1 cellular context compared by ENCODE assay signal in the genomic region with DNA sequence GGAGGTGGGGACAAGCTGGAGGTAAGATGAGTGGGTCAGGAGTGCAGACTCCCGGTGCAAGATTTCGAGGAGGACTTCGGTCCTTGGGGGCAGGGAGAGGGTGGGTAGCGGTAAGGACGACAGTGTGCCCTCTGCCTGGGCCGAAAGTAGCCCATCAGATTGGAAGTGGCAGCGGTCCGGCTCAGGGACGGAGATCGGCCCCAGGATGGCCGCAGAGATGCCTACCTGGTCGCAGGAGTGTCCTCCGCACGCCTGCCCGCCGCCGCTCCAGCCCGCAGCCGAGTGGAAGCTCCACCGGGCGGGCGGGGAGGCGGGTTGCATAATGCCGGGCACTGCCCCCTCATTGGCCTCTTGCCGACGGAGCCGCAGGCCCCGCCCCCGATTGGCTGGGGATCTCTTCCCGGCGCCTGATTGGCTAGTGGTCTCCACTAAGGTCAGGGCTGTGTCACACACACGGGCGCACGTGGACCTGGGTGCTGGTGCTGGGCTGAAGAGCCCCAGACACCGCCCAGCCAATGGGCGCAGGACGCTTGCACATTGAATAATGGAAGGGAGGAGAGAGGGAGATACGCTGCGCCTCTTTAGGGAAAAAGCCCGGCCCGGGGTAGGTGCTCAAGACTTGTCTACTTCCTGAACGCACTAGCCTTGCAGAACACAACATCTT.
A peak's percentile ranks its signal among the peaks of the same experiment; 100 is the strongest.
TF ChIP-seq lines count a peak whose summit lies in the region.

A gene with protein sequence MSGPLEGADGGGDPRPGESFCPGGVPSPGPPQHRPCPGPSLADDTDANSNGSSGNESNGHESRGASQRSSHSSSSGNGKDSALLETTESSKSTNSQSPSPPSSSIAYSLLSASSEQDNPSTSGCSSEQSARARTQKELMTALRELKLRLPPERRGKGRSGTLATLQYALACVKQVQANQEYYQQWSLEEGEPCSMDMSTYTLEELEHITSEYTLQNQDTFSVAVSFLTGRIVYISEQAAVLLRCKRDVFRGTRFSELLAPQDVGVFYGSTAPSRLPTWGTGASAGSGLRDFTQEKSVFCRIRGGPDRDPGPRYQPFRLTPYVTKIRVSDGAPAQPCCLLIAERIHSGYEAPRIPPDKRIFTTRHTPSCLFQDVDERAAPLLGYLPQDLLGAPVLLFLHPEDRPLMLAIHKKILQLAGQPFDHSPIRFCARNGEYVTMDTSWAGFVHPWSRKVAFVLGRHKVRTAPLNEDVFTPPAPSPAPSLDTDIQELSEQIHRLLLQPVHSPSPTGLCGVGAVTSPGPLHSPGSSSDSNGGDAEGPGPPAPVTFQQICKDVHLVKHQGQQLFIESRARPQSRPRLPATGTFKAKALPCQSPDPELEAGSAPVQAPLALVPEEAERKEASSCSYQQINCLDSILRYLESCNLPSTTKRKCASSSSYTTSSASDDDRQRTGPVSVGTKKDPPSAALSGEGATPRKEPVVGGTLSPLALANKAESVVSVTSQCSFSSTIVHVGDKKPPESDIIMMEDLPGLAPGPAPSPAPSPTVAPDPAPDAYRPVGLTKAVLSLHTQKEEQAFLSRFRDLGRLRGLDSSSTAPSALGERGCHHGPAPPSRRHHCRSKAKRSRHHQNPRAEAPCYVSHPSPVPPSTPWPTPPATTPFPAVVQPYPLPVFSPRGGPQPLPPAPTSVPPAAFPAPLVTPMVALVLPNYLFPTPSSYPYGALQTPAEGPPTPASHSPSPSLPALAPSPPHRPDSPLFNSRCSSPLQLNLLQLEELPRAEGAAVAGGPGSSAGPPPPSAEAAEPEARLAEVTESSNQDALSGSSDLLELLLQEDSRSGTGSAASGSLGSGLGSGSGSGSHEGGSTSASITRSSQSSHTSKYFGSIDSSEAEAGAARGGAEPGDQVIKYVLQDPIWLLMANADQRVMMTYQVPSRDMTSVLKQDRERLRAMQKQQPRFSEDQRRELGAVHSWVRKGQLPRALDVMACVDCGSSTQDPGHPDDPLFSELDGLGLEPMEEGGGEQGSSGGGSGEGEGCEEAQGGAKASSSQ (N-terminal part only) (minus strand): TSS at position 293 of the 664 bp plus-strand sequence. CDS start 1,698 bp downstream, outside the sequence.

TF ChIP-seq in HepG2, 621 proteins besides CTCF, POLR2A, EP300 and RAD21 (continues in another document):
- TF ChIP-seq NFRKB (IDR thresholded peaks at IDR 0.05) (no peak), ZNF547 (CRISPR knock-in tag; IDR thresholded peaks at IDR 0.05) (no peak), HNRNPL (IDR thresholded peaks at IDR 0.05; ENCODE audit: low read depth, low read length) (0 out of 2 replicates have a peak, but pooled peaks have one; percentile 54), ZNF761 (CRISPR knock-in tag; conservative IDR thresholded peaks at IDR 0.05) (no peak), PRMT3 (CRISPR knock-in tag; IDR thresholded peaks at IDR 0.05; ENCODE audit: borderline replicate concordance, low read depth) (no peak), ARHGAP35 (CRISPR knock-in tag; IDR thresholded peaks at IDR 0.05; ENCODE audit: borderline replicate concordance) (no peak), TAF1 (CRISPR knock-in tag; IDR thresholded peaks at IDR 0.05) (peak; percentile 74), ZNF382 (CRISPR knock-in tag; IDR thresholded peaks at IDR 0.05; ENCODE audit: borderline replicate concordance) (no peak), NRL (CRISPR knock-in tag; IDR thresholded peaks at IDR 0.05; ENCODE audit: borderline replicate concordance) (no peak), ZNF501 (CRISPR knock-in tag; IDR thresholded peaks at IDR 0.05) (no peak), SMAD1 (CRISPR knock-in tag; IDR thresholded peaks at IDR 0.05; ENCODE audit: borderline replicate concordance, low read depth) (no peak), ZNF563 (CRISPR knock-in tag; IDR thresholded peaks at IDR 0.05) (0 out of 2 replicates have a peak, but pooled peaks have one; percentile 29), ZBTB7A (CRISPR knock-in tag; IDR thresholded peaks at IDR 0.05) (no peak), ZC3H13 (CRISPR knock-in tag; IDR thresholded peaks at IDR 0.05) (no peak), NR2F6 (IDR thresholded peaks at IDR 0.05) (peak; percentile 65; the same call in 1 of the 2 replicates), NR2F6 (CRISPR knock-in tag; IDR thresholded peaks at IDR 0.05) (peak; percentile 82), ZNF557 (CRISPR knock-in tag; IDR thresholded peaks at IDR 0.05) (no peak), MAFF (IDR thresholded peaks at IDR 0.05; ENCODE audit: low read depth, low read length) (no peak), KMT2B (CRISPR knock-in tag; IDR thresholded peaks at IDR 0.05) (no peak), LCORL (IDR thresholded peaks at IDR 0.05) (no peak), LCORL (CRISPR knock-in tag; IDR thresholded peaks at IDR 0.05) (no peak), ZNF670 (CRISPR knock-in tag; IDR thresholded peaks at IDR 0.05; ENCODE audit: borderline replicate concordance) (no peak), CBX5 (CRISPR knock-in tag; IDR thresholded peaks at IDR 0.05; ENCODE audit: borderline replicate concordance) (no peak), ZFP41 (CRISPR knock-in tag; IDR thresholded peaks at IDR 0.05; ENCODE audit: borderline replicate concordance) (no peak), ZFYVE20 (CRISPR knock-in tag; IDR thresholded peaks at IDR 0.05; ENCODE audit: borderline replicate concordance, low read depth) (no peak), ZFAT (CRISPR knock-in tag; conservative IDR thresholded peaks at IDR 0.05) (no peak), ATAD3A (CRISPR knock-in tag; IDR thresholded peaks at IDR 0.05) (no peak), MTF2 (CRISPR knock-in tag; IDR thresholded peaks at IDR 0.05; ENCODE audit: borderline replicate concordance) (no peak), ZNF550 (CRISPR knock-in tag; IDR thresholded peaks at IDR 0.05; ENCODE audit: borderline replicate concordance) (no peak), MED13 (CRISPR knock-in tag; IDR thresholded peaks at IDR 0.05) (no peak), NFATC3 (CRISPR knock-in tag; IDR thresholded peaks at IDR 0.05) (no peak), FOSL2 (CRISPR knock-in tag; IDR thresholded peaks at IDR 0.05) (peak; percentile 43), ZBTB21 (CRISPR knock-in tag; IDR thresholded peaks at IDR 0.05) (no peak), ZNF446 (CRISPR knock-in tag; IDR thresholded peaks at IDR 0.05) (no peak)
- TF ChIP-seq, protein P1, sequence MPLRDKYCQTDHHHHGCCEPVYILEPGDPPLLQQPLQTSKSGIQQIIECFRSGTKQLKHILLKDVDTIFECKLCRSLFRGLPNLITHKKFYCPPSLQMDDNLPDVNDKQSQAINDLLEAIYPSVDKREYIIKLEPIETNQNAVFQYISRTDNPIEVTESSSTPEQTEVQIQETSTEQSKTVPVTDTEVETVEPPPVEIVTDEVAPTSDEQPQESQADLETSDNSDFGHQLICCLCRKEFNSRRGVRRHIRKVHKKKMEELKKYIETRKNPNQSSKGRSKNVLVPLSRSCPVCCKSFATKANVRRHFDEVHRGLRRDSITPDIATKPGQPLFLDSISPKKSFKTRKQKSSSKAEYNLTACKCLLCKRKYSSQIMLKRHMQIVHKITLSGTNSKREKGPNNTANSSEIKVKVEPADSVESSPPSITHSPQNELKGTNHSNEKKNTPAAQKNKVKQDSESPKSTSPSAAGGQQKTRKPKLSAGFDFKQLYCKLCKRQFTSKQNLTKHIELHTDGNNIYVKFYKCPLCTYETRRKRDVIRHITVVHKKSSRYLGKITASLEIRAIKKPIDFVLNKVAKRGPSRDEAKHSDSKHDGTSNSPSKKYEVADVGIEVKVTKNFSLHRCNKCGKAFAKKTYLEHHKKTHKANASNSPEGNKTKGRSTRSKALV (CRISPR knock-in tag; IDR thresholded peaks at IDR 0.05) = no peak
- TF ChIP-seq, protein P2, sequence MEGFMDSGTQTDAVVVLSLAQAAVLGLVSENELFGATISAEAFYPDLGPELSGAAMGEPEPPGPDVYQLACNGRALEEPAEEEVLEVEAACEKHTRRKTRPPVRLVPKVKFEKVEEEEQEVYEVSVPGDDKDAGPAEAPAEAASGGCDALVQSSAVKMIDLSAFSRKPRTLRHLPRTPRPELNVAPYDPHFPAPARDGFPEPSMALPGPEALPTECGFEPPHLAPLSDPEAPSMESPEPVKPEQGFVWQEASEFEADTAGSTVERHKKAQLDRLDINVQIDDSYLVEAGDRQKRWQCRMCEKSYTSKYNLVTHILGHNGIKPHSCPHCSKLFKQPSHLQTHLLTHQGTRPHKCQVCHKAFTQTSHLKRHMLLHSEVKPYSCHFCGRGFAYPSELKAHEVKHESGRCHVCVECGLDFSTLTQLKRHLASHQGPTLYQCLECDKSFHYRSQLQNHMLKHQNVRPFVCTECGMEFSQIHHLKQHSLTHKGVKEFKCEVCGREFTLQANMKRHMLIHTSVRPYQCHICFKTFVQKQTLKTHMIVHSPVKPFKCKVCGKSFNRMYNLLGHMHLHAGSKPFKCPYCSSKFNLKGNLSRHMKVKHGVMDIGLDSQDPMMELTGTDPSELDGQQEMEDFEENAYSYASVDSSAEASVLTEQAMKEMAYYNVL (CRISPR knock-in tag; IDR thresholded peaks at IDR 0.05; ENCODE audit: borderline replicate concordance) = 0 out of 2 replicates have a peak, but pooled peaks have one; percentile 33
- TF ChIP-seq, protein P3, sequence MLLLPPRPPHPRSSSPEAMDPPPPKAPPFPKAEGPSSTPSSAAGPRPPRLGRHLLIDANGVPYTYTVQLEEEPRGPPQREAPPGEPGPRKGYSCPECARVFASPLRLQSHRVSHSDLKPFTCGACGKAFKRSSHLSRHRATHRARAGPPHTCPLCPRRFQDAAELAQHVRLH (CRISPR knock-in tag; IDR thresholded peaks at IDR 0.05; ENCODE audit: borderline replicate concordance, low read depth) = no peak
- TF ChIP-seq, protein P4, sequence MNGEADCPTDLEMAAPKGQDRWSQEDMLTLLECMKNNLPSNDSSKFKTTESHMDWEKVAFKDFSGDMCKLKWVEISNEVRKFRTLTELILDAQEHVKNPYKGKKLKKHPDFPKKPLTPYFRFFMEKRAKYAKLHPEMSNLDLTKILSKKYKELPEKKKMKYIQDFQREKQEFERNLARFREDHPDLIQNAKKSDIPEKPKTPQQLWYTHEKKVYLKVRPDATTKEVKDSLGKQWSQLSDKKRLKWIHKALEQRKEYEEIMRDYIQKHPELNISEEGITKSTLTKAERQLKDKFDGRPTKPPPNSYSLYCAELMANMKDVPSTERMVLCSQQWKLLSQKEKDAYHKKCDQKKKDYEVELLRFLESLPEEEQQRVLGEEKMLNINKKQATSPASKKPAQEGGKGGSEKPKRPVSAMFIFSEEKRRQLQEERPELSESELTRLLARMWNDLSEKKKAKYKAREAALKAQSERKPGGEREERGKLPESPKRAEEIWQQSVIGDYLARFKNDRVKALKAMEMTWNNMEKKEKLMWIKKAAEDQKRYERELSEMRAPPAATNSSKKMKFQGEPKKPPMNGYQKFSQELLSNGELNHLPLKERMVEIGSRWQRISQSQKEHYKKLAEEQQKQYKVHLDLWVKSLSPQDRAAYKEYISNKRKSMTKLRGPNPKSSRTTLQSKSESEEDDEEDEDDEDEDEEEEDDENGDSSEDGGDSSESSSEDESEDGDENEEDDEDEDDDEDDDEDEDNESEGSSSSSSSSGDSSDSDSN (CRISPR knock-in tag; IDR thresholded peaks at IDR 0.05) = peak; percentile 50; the same call in 1 of the 2 replicates
- TF ChIP-seq, protein P5, sequence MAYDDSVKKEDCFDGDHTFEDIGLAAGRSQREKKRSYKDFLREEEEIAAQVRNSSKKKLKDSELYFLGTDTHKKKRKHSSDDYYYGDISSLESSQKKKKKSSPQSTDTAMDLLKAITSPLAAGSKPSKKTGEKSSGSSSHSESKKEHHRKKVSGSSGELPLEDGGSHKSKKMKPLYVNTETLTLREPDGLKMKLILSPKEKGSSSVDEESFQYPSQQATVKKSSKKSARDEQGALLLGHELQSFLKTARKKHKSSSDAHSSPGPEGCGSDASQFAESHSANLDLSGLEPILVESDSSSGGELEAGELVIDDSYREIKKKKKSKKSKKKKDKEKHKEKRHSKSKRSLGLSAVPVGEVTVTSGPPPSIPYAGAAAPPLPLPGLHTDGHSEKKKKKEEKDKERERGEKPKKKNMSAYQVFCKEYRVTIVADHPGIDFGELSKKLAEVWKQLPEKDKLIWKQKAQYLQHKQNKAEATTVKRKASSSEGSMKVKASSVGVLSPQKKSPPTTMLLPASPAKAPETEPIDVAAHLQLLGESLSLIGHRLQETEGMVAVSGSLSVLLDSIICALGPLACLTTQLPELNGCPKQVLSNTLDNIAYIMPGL (CRISPR knock-in tag; IDR thresholded peaks at IDR 0.05; ENCODE audit: borderline replicate concordance in 1 of 2, low read depth in 1 of 2) = peak; percentile 48 to 59; a peak in 2 of 4 replicates
- TF ChIP-seq, protein P6, sequence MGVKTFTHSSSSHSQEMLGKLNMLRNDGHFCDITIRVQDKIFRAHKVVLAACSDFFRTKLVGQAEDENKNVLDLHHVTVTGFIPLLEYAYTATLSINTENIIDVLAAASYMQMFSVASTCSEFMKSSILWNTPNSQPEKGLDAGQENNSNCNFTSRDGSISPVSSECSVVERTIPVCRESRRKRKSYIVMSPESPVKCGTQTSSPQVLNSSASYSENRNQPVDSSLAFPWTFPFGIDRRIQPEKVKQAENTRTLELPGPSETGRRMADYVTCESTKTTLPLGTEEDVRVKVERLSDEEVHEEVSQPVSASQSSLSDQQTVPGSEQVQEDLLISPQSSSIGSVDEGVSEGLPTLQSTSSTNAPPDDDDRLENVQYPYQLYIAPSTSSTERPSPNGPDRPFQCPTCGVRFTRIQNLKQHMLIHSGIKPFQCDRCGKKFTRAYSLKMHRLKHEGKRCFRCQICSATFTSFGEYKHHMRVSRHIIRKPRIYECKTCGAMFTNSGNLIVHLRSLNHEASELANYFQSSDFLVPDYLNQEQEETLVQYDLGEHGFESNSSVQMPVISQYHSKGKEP (CRISPR knock-in tag; IDR thresholded peaks at IDR 0.05) = no peak
- TF ChIP-seq, protein P7, sequence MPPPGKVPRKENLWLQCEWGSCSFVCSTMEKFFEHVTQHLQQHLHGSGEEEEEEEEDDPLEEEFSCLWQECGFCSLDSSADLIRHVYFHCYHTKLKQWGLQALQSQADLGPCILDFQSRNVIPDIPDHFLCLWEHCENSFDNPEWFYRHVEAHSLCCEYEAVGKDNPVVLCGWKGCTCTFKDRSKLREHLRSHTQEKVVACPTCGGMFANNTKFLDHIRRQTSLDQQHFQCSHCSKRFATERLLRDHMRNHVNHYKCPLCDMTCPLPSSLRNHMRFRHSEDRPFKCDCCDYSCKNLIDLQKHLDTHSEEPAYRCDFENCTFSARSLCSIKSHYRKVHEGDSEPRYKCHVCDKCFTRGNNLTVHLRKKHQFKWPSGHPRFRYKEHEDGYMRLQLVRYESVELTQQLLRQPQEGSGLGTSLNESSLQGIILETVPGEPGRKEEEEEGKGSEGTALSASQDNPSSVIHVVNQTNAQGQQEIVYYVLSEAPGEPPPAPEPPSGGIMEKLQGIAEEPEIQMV (CRISPR knock-in tag; IDR thresholded peaks at IDR 0.05; ENCODE audit: low read depth) = no peak
- TF ChIP-seq, protein P8, sequence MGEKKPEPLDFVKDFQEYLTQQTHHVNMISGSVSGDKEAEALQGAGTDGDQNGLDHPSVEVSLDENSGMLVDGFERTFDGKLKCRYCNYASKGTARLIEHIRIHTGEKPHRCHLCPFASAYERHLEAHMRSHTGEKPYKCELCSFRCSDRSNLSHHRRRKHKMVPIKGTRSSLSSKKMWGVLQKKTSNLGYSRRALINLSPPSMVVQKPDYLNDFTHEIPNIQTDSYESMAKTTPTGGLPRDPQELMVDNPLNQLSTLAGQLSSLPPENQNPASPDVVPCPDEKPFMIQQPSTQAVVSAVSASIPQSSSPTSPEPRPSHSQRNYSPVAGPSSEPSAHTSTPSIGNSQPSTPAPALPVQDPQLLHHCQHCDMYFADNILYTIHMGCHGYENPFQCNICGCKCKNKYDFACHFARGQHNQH (CRISPR knock-in tag; IDR thresholded peaks at IDR 0.05) = no peak
